In the genomic region with DNA sequence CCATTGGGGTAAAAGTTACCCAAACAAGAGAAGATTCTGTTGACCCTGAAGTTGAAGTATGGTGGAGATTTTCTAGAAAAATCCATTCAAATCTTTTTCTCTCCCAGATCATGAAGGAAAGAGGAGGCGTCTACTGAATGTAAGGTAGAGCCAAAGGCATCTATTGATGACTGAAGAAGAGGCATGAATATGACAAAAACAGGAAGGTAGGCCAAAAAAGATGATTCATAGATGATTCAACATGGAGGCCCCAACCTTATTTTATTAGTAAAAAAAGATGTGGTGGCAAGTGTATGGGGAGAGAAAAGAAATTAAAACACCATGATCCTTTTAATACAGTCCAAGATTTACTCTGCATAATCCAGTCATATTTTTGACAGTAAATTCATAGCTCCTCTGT, we compare ENCODE assay signal across 1 cellular context. TPM values are rescaled to one million over a fixed set of nuclear protein-coding genes. Genes with fewer than 3 reads are reported as not detected.
"Had no signal": no experiment of that assay in that cellular context is flagged by ENCODE, and none has a peak within 500 bp of the region (broad histone marks: within the 10 kb centered on the region; RNA-seq: fewer than 3 reads in every experiment).

No MANE protein-coding gene starts in this region.

RNA-seq across cellular contexts. Expression of gene PAX8, which starts 49.9 kb away (rescaled TPM):
- total RNA-seq: temporal lobe had no signal
